ENCODE assay signal across 23 cellular contexts in the genomic region with DNA sequence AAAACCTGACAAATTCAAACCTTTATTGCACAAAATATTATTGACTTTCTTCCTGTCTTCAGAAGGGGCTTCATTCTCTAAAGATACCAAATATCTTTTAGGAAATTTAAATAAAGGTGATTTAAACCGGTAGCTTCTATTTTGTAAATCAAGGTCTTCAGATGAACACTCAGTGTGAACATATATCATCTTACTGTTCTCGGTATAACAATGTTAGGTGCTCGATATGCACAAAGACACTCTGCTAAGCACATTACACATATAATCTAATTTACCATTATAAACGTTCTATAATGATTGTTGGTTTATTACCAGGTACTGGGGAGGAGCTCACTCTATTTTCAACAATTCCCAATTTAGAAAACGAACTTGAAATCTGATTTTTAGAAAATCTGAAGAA.
DNase-seq lines count a peak whose midpoint lies in the region; ATAC-seq and TF ChIP-seq lines count a peak whose summit lies in the region.
"Had no signal": no experiment of that assay in that cellular context is flagged by ENCODE, and none has a peak within 500 bp of the region (broad histone marks: within the 10 kb centered on the region; RNA-seq: fewer than 3 reads in every experiment).

No MANE protein-coding gene starts in this region.

- H3K27me3 ChIP-seq in BE2C, result no peaks in the 10 kb centered on the region
- peaks cover 12% of the 10 kb centered on the region; the same call in 1 of the 2 replicates for H3K27me3 ChIP-seq in H9 (ENCODE audit: insufficient read depth, low read length)
- H3K27me3 ChIP-seq in iPS-20b (ENCODE audit: insufficient read depth, low read length), result peaks cover 49% of the 10 kb centered on the region
- H3K27me3 ChIP-seq in osteoblast (ENCODE audit: insufficient read depth, low read length), result peaks cover 42% of the 10 kb centered on the region
- no peaks in the 10 kb centered on the region for H3K27me3 ChIP-seq in right cardiac atrium (ENCODE audit: control insufficient read depth, insufficient read depth)

- H3K23ac ChIP-seq in H9 (ENCODE audit: insufficient read length, low read depth, low read length), result no peak overlapping the region

- no peak overlapping the region for H3K14ac ChIP-seq in H9 (ENCODE audit: insufficient read depth, low read length)

- H3K9ac ChIP-seq in H9 (ENCODE audit: extremely low read depth, insufficient read length, low read length), result no peak overlapping the region
- no peak overlapping the region for H3K9ac ChIP-seq in iPS-20b (ENCODE audit: low read depth, low read length)

- no peak overlapping the region for H3K4ac ChIP-seq in H9 (ENCODE audit: low read depth, low read length)

- H2AK5ac ChIP-seq in H9 (ENCODE audit: insufficient read length, low read length), result no peak overlapping the region

- no peaks in the 10 kb centered on the region for H3K4me1 ChIP-seq in BE2C
- 0 out of 2 replicates have a peak, but pooled peaks cover 2% of the 10 kb centered on the region for H3K4me1 ChIP-seq in H9 (ENCODE audit: insufficient read depth, low read length)
- peaks cover 20% of the 10 kb centered on the region; the same call in 1 of the 2 replicates for H3K4me1 ChIP-seq in iPS-20b (ENCODE audit: insufficient read depth, low read length)
- peaks cover 3% of the 10 kb centered on the region for H3K4me1 ChIP-seq in osteoblast (ENCODE audit: insufficient read depth, low read length)
- H3K4me1 ChIP-seq in right cardiac atrium (ENCODE audit: control insufficient read depth, insufficient read depth, low read length), result peaks cover 2% of the 10 kb centered on the region

- no peak overlapping the region for H3K27ac Mint-ChIP-seq in H9
- H3K27ac Mint-ChIP-seq: CD8-positive, alpha-beta T cell had no signal

- H4K8ac ChIP-seq in H9 (replicated peaks; ENCODE audit: insufficient read length, low read depth, low read length), result no peak overlapping the region

- TF ChIP-seq CTCF in BE2C (IDR thresholded peaks at IDR 0.05; ENCODE audit: low read depth, low read length) (no peak), H9 (conservative IDR thresholded peaks at IDR 0.05) (no peak), osteoblast (IDR thresholded peaks at IDR 0.05; ENCODE audit: extremely low read depth, low read depth, low read length) (no peak)

- H3K4me3 Mint-ChIP-seq in H9, result peak overlapping the region; percentile 87 to 95; a peak in 2 of 5 replicates
- H3K4me3 Mint-ChIP-seq: CD8-positive, alpha-beta T cell had no signal

- peaks cover 25 to 29% of the 10 kb centered on the region in 2 experiments for H3K4me1 Mint-ChIP-seq in H9

- H3K79me2 ChIP-seq in H9 (ENCODE audit: insufficient read depth, low read length) (no peaks in the 10 kb centered on the region), osteoblast (ENCODE audit: insufficient read depth, low read length) (no peaks in the 10 kb centered on the region)

- H3K4me2 ChIP-seq in H9 (ENCODE audit: insufficient read depth, insufficient read length, low read length) (no peak overlapping the region), osteoblast (ENCODE audit: insufficient read depth, low read length) (no peak overlapping the region)

- H2BK20ac ChIP-seq in H9 (ENCODE audit: low read depth, low read length, poor library complexity, severe bottlenecking), result no peak overlapping the region

- H3K27me3 Mint-ChIP-seq in H9 (ENCODE audit: low read depth), result peaks cover 50% of the 10 kb centered on the region

- H2BK5ac ChIP-seq in H9 (ENCODE audit: insufficient read length, low read length), result no peak overlapping the region

- ATAC-seq in right cardiac atrium, result no peak
- ATAC-seq: CD8-positive, alpha-beta T cell; HepG2 had no signal

- H3T11ph ChIP-seq in H9 (ENCODE audit: low read length), result no peak overlapping the region

- DNase-seq in BE2C, result no peak
- no peak for DNase-seq in H9
- peak; percentile 67 for DNase-seq in osteoblast (ENCODE audit: insufficient read length, low spot score, missing footprints)
- no peak for DNase-seq in right cardiac atrium
- DNase-seq in activated gamma-delta T cell treated with Interleukin-2 at 50 U/mL for 16 hours, result no peak
- DNase-seq in activated CD4-positive, CD25-positive, alpha-beta regulatory T cell treated with anti-CD3 and anti-CD28 coated beads, Interleukin-2, amount 50 U/mL, for 72 hours, result no peak
- DNase-seq: AML-193; CD8-positive, alpha-beta T cell; DMS153; DND-41; Karpas-422; NCI-H1092; NCI-H1417 treated with DMSO at 0.1 percent for 48 hours; NCI-H2081; NCI-H446 treated with DMSO at 0.1 percent for 48 hours; NCI-H526; Right ventricle myocardium superior; RPMI8226 had no signal

- H3K18ac ChIP-seq in H9 (ENCODE audit: insufficient read length, low read depth, low read length), result no peak overlapping the region

- H2BK15ac ChIP-seq in H9 (ENCODE audit: low read depth, low read length), result no peak overlapping the region

- WGBS in H9 (ENCODE audit: extremely low coverage, insufficient read length, low lambda C conversion rate), result no CpG with 5 or more reads among the region's 5 CpGs
- WGBS in right cardiac atrium, result 82% methylated on average over 5 of the region's 5 CpGs

- no peak overlapping the region for H3K56ac ChIP-seq in H9 (ENCODE audit: insufficient read length, low read depth, low read length)

- no peak overlapping the region for H3K27ac ChIP-seq in H9 (ENCODE audit: insufficient read length, low read depth, low read length)
- H3K27ac ChIP-seq in iPS-20b (ENCODE audit: low read length), result no peak overlapping the region
- H3K27ac ChIP-seq in osteoblast (ENCODE audit: low read depth, low read length), result no peak overlapping the region
- no peak overlapping the region for H3K27ac ChIP-seq in right cardiac atrium (ENCODE audit: low read length)
- H3K27ac ChIP-seq: A549, C4-2B, SJSA1 had no signal

- H2BK120ac ChIP-seq in H9 (ENCODE audit: low read depth, low read length, poor library complexity, severe bottlenecking), result no peak overlapping the region

- peak overlapping the region; percentile 83; the same call in 1 of the 2 replicates for H3K4me3 ChIP-seq in BE2C (ENCODE audit: low read depth, low read length)
- H3K4me3 ChIP-seq in iPS-20b (ENCODE audit: low read length), result 0 out of 2 replicates have a peak overlapping the region, but pooled peaks have one; percentile 88
- H3K4me3 ChIP-seq in osteoblast (ENCODE audit: insufficient read depth, low read length), result no peak overlapping the region
- H3K4me3 ChIP-seq in right cardiac atrium (ENCODE audit: low read length), result no peak overlapping the region
- H3K4me3 ChIP-seq: SJSA1 had no signal

- H4K20me1 ChIP-seq in H9 (ENCODE audit: control insufficient read depth, insufficient read depth, insufficient read length) (no peaks in the 10 kb centered on the region), osteoblast (ENCODE audit: insufficient read depth, low read length) (no peaks in the 10 kb centered on the region)

- no peak overlapping the region for H4K91ac ChIP-seq in H9 (ENCODE audit: insufficient read length, low read depth, low read length)

- no peaks in the 10 kb centered on the region for H3K79me1 ChIP-seq in H9 (ENCODE audit: insufficient read depth, low read depth, low read length, poor library complexity, severe bottlenecking)

- no peak overlapping the region for H2AFZ ChIP-seq in H9 (ENCODE audit: low read length)
- H2AFZ ChIP-seq in osteoblast (ENCODE audit: low read length), result no peak overlapping the region

- H3K9me3 ChIP-seq in BE2C, result no peaks in the 10 kb centered on the region
- no peaks in the 10 kb centered on the region for H3K9me3 ChIP-seq in H9 (ENCODE audit: control insufficient read depth, low read depth, low read length)
- H3K9me3 ChIP-seq in iPS-20b (ENCODE audit: insufficient read depth, low read depth, low read length), result no peaks in the 10 kb centered on the region
- H3K9me3 ChIP-seq in osteoblast (ENCODE audit: low read depth, low read length), result no peaks in the 10 kb centered on the region
- H3K9me3 ChIP-seq in right cardiac atrium (ENCODE audit: control insufficient read depth, low read length), result no peaks in the 10 kb centered on the region
- H3K9me3 ChIP-seq: A549, SJSA1 had no signal

- peaks cover 11% of the 10 kb centered on the region for H3K23me2 ChIP-seq in H9 (ENCODE audit: insufficient read length, low read depth, low read length, poor library complexity, severe bottlenecking)

- intact Hi-C loops in right cardiac atrium (cut with DNase I), result no loop called here

- H4K5ac ChIP-seq in H9 (ENCODE audit: insufficient read length, low read depth, low read length), result no peak overlapping the region

- H2BK12ac ChIP-seq in H9 (ENCODE audit: insufficient read length, low read depth, low read length), result no peak overlapping the region

- no peaks in the 10 kb centered on the region for H3K9me3 Mint-ChIP-seq in H9
- H3K9me3 Mint-ChIP-seq: CD8-positive, alpha-beta T cell had no signal

- H3K36me3 ChIP-seq in BE2C, result no peaks in the 10 kb centered on the region
- no peaks in the 10 kb centered on the region for H3K36me3 ChIP-seq in iPS-20b (ENCODE audit: insufficient read depth, low read depth, low read length)
- H3K36me3 ChIP-seq in osteoblast (ENCODE audit: insufficient read depth, low read length), result no peaks in the 10 kb centered on the region
- H3K36me3 ChIP-seq: SJSA1 had no signal

- no peaks in the 10 kb centered on the region for H3K36me3 Mint-ChIP-seq in H9 (ENCODE audit: insufficient read depth in 1 of 3, low read depth in 3 of 3)
- H3K36me3 Mint-ChIP-seq: CD8-positive, alpha-beta T cell had no signal

Comparison
In these comparisons a context has a peak if more than half of its experiments do, and no peak if none do; other contexts are left out.
1. H3K4me3 ChIP-seq: peak in BE2C (single experiment) and iPS-20b (single experiment); none in osteoblast (single experiment) and right cardiac atrium (single experiment).